11 cellular contexts compared by ENCODE assay signal in genomic region chr7:480531-481218, GRCh38. TPM values are rescaled to one million over a fixed set of nuclear protein-coding genes. Genes with fewer than 3 reads are reported as not detected.
DNase-seq lines count a peak whose midpoint lies in the region; ATAC-seq, FAIRE-seq and TF ChIP-seq lines count a peak whose summit lies in the region.
"Had no signal": no experiment of that assay in that cellular context is flagged by ENCODE, and none has a peak within 500 bp of the region (broad histone marks: within the 10 kb centered on the region; RNA-seq: fewer than 3 reads in every experiment).

No MANE protein-coding gene starts in this region.

- peaks cover 0 to 9% of the 10 kb centered on the region in 2 experiments; a peak in 2 of 5 replicates for H3K27me3 ChIP-seq in K562 (ENCODE audit: control insufficient read depth in 2 of 2, insufficient read depth in 2 of 2, low read length in 2 of 2)

- H3K4me3 Mint-ChIP-seq in CD14-positive monocyte = no peak overlapping the region
- H3K4me3 Mint-ChIP-seq: CD4-positive, CD25-positive, alpha-beta regulatory T cell had no signal

- no peak for TF ChIP-seq CTCF in CD14-positive monocyte (IDR thresholded peaks at IDR 0.05)
- TF ChIP-seq CTCF in K562 (IDR thresholded peaks at IDR 0.05 in 2 of 3, conservative IDR thresholded peaks at IDR 0.05 in 1 of 3; ENCODE audit: insufficient read depth in 2 of 3, low read depth in 1 of 3, low read length in 3 of 3) = no peak
- no peak for TF ChIP-seq CTCF in mucosa of descending colon (IDR thresholded peaks at IDR 0.05)

- H3K9me3 ChIP-seq in K562 (replicated peaks; ENCODE audit: control insufficient read depth, insufficient read depth, low read depth, low read length) (no peaks in the 10 kb centered on the region), mucosa of descending colon (no peaks in the 10 kb centered on the region)

- H2AFZ ChIP-seq in K562 (ENCODE audit: low read depth, low read length) = peak overlapping the region; percentile 41; the same call in 1 of the 2 replicates

- H3K4me1 ChIP-seq in K562 (replicated peaks in 1 of 2; ENCODE audit: control insufficient read depth in 2 of 2, insufficient read depth in 2 of 2, low read length in 2 of 2) (peaks cover 19 to 48% of the 10 kb centered on the region in 2 experiments), mucosa of descending colon (ENCODE audit: low read depth) (peaks cover under 1% of the 10 kb centered on the region)

- FAIRE-seq in K562 (lab: Jason Lieb, UNC) = peak; percentile 80
- FAIRE-seq: HTR-8/SVneo had no signal

- H3K36me3 Mint-ChIP-seq in CD14-positive monocyte = no peaks in the 10 kb centered on the region
- H3K36me3 Mint-ChIP-seq: CD4-positive, CD25-positive, alpha-beta regulatory T cell had no signal

- POLR2A ChIA-PET in K562 (lab: Yijun Ruan, JAX) = interaction anchor here (0.5 to 1.1 kb wide), 4 partner anchors 9 to 135 kb away, joined by 3 read pairs; no protein-coding TSS in a partner anchor

- no peak for TF ChIP-seq POLR2A in K562 (conservative IDR thresholded peaks at IDR 0.05)

- peak overlapping the region in 1 of 2 experiments; percentile 38; a peak in 2 of 4 replicates for H3K9ac ChIP-seq in K562 (ENCODE audit: insufficient read depth in 1 of 2, low read depth in 2 of 2, low read length in 2 of 2)

- TF ChIP-seq EP300 in K562 (IDR thresholded peaks at IDR 0.05; ENCODE audit: low read length) = 0 out of 2 replicates have a peak, but pooled peaks have one; percentile 9

- in situ Hi-C loops in K562 (cut with MboI) = no loop called here
- in situ Hi-C loops in ACHN (cut with HindIII; ENCODE audit: low pct_ligation_motif_present, low pct_unique_long_range_greater_than_20kb, low sequenced_read_pairs) = no loop called here

- DNase-seq in CD14-positive monocyte (ENCODE audit: low spot score) (peak; percentile 45), ELF-1 (ENCODE audit: low read depth, low spot score) (peak; percentile 80), K562 (ENCODE audit: extremely low read depth in 1 of 4, low spot score in 3 of 4) (peak; percentile 54 to 78 (median 74)), mucosa of descending colon (peak in 2 of 3 donors; percentile 20 to 34), SIG-M5 treated with dmso at 0.1 percent for 504 hours (lab: John Stamatoyannopoulos, UW; ENCODE audit: unreplicated experiment) (no peak), activated gamma-delta T cell (lab: John Stamatoyannopoulos, UW) (no peak), ACHN (no peak)
- no peak for DNase-seq in effector CD8-positive, alpha-beta T cell (lab: John Stamatoyannopoulos, UW)
- DNase-seq: CD4-positive, CD25-positive, alpha-beta regulatory T cell; NCI-H446 had no signal

- H3K4me2 ChIP-seq in K562 (ENCODE audit: insufficient read depth, low read length) = peak overlapping the region; percentile 18; the same call in 1 of the 2 replicates

- H3K79me2 ChIP-seq in K562 (ENCODE audit: control insufficient read depth, insufficient read depth, low read length) = no peaks in the 10 kb centered on the region

- H3K9me3 Mint-ChIP-seq in CD14-positive monocyte = peaks cover 0 to 8% (median 3%) of the 10 kb centered on the region in 7 donors

- H3K4me3 ChIP-seq in K562 = no peak overlapping the region
- no peak overlapping the region for H3K4me3 ChIP-seq in mucosa of descending colon

- no peak; a peak in 1 of 4 replicates for TF ChIP-seq RAD21 in K562 (CRISPR knock-in tag; conservative IDR thresholded peaks at IDR 0.05 in 1 of 2, IDR thresholded peaks at IDR 0.05 in 1 of 2)

- H3K27ac Mint-ChIP-seq in CD14-positive monocyte = no peak overlapping the region
- H3K27ac Mint-ChIP-seq: CD4-positive, CD25-positive, alpha-beta regulatory T cell had no signal

- no TSS peak for BruUV-seq in K562 (replicated peaks; lab: Mats Ljungman, UMichigan)

- no peaks in the 10 kb centered on the region for H3K36me3 ChIP-seq in K562 (ENCODE audit: control insufficient read depth, insufficient read depth, low read length)
- H3K36me3 ChIP-seq in mucosa of descending colon (ENCODE audit: low read depth) = no peaks in the 10 kb centered on the region

- H3K27ac ChIP-seq in K562 (ENCODE audit: extremely low read depth, low read depth, low read length) = no peak overlapping the region

- no peaks in the 10 kb centered on the region for H4K20me1 ChIP-seq in K562 (replicated peaks; ENCODE audit: control insufficient read depth, insufficient read depth, low read length)

- H3K27me3 Mint-ChIP-seq in CD14-positive monocyte (ENCODE audit: low read depth in 3 of 3) = peaks cover 0 to 5% (median 0%) of the 10 kb centered on the region in 3 donors

- H3K9me1 ChIP-seq in K562 (ENCODE audit: control insufficient read depth, insufficient read depth, low read length) = no peaks in the 10 kb centered on the region

- H3K4me1 Mint-ChIP-seq in CD14-positive monocyte = no peaks in the 10 kb centered on the region
- H3K4me1 Mint-ChIP-seq: CD4-positive, CD25-positive, alpha-beta regulatory T cell had no signal

- WGBS in K562 (ENCODE audit: insufficient coverage, low coverage, missing lambda C conversion rate) = 2% methylated on average over 13 of the region's 14 CpGs

- intact Hi-C loops in CD14-positive monocyte (cut with micrococcal nuclease) = no loop called here
- intact Hi-C loops in K562 (cut with micrococcal nuclease) = no loop called here
- intact Hi-C loops in mucosa of descending colon (cut with DNase I, micrococcal nuclease) = no loop called here

- ATAC-seq in K562 (peak; percentile 84), mucosa of descending colon (peak; percentile 20)

- CTCF ChIA-PET in K562 (lab: Yijun Ruan, JAX; ENCODE audit: low intra/inter-chr PET ratio) = interaction anchor here (0.7 kb wide), 1 partner anchor 436 kb away, joined by 3 read pairs; no protein-coding TSS in a partner anchor

TF ChIP-seq in K562, 482 proteins besides CTCF, POLR2A, EP300 and RAD21 (continues in another document):
- TF ChIP-seq CHD2 (IDR thresholded peaks at IDR 0.05; ENCODE audit: low read depth, low read length) (no peak), ZNF75A (CRISPR knock-in tag; IDR thresholded peaks at IDR 0.05) (no peak), ZNF592 (IDR thresholded peaks at IDR 0.05) (no peak), NELFE (IDR thresholded peaks at IDR 0.05; ENCODE audit: insufficient read depth, insufficient read length) (no peak), SMARCE1 (IDR thresholded peaks at IDR 0.05) (no peak)

RNA-seq across cellular contexts. Expression of gene PDGFA, which starts 39.0 kb away (rescaled TPM):
- polyA plus RNA-seq in CD14-positive monocyte (under 1 TPM in 1 of 2 donors, not detected in 1; 0.29 TPM), K562 (2011; rRNA removed) (7.9 TPM in 2 replicates), K562 (2014; fragmentation: Illumina TruSeq; extraction: Trizol) (2.5 and 4.7 TPM in 2 replicates), K562 (2014; fragmentation: Nextera tagmentation; extraction: Ambion mirVana) (1 to 10 TPM; 3.9 to 9.5 TPM), K562 (2014; rRNA removed) (2.6 and 3.6 TPM in 2 replicates)
- 21.5 and 51.6 TPM in 2 replicates for total RNA-seq in K562 (2011; cell fraction: chromatin; rRNA removed; ENCODE audit: low replicate concordance)
- 36.1 and 57.4 TPM in 2 replicates for total RNA-seq in K562 (2011; cell fraction: nucleolus; rRNA removed)
- 30.2 and 38.4 TPM in 2 replicates for total RNA-seq in K562 (2011; cell fraction: nucleoplasm; rRNA removed)
- total RNA-seq in K562 (2014; rRNA removed) (8.1 and 10.0 TPM in 2 replicates), K562 (2014; rRNA removed; fragmentation: Illumina TruSeq; extraction: Trizol) (3.6 and 5.0 TPM in 2 replicates), K562 (2015; rRNA removed; fragmentation: Illumina TruSeq; extraction: Trizol) (4.6 and 6.1 TPM in 2 replicates), K562 (2021) (9.8 and 10.2 TPM in 2 replicates), mucosa of descending colon (10 to 100 TPM; 52.7 to 63.0 (median 57.5) TPM)
- 5.2 and 10.8 TPM in 2 replicates for polyA plus RNA-seq in K562 (2011; cell fraction: cytosol; rRNA removed)
- polyA plus RNA-seq in K562 (2011; cell fraction: nucleus; rRNA removed) = 13.3 and 32.6 TPM in 2 replicates
- polyA plus RNA-seq in K562 (2012) = 6.4 and 9.1 TPM in 2 replicates
- polyA minus RNA-seq in K562 (2011; rRNA and poly(A)+ RNA removed) = 24.4 and 37.5 TPM in 2 replicates
- 34.5 and 45.2 TPM in 2 replicates for polyA minus RNA-seq in K562 (2011; cell fraction: cytosol; rRNA and poly(A)+ RNA removed)
- 11.0 and 13.5 TPM in 2 replicates for polyA minus RNA-seq in K562 (2011; cell fraction: nucleus; rRNA and poly(A)+ RNA removed)
- polyA plus RNA-seq: CD4-positive, CD25-positive, alpha-beta regulatory T cell had no signal

Comparison
In these comparisons a context has a peak if more than half of its experiments do, and no peak if none do; other contexts are left out.
1. DNase-seq: peak in CD14-positive monocyte (single experiment), ELF-1 (single experiment), K562 (4 of 4) and mucosa of descending colon (2 of 3); none in SIG-M5 treated with dmso at 0.1 percent for 504 hours (single experiment), effector CD8-positive, alpha-beta T cell (single experiment), activated gamma-delta T cell (single experiment) and ACHN (single experiment).